In genomic region chr2:240933966-240934700, GRCh38 we compare ENCODE assay signal across 20 cellular contexts. TPM values are rescaled to one million over a fixed set of nuclear protein-coding genes. Genes with fewer than 3 reads are reported as not detected.
A peak's percentile ranks its signal among the peaks of the same experiment; 100 is the strongest.
DNase-seq lines count a peak whose midpoint lies in the region; ATAC-seq and TF ChIP-seq lines count a peak whose summit lies in the region.
"Had no signal": no experiment of that assay in that cellular context is flagged by ENCODE, and none has a peak within 500 bp of the region (broad histone marks: within the 10 kb centered on the region; RNA-seq: fewer than 3 reads in every experiment).

No MANE protein-coding gene starts in this region.

- H3K36me3 Mint-ChIP-seq in T-helper 17 cell (ENCODE audit: low read depth) = no peaks in the 10 kb centered on the region
- H3K36me3 Mint-ChIP-seq: immature natural killer cell had no signal

- no peak overlapping the region for H3K27ac Mint-ChIP-seq in T-helper 17 cell
- H3K27ac Mint-ChIP-seq: immature natural killer cell; T-helper 1 cell treated with Interleukin-12 subunit alpha and Interleukin-12 subunit beta and Interleukin-4 antibody, amounts not matched to agents 30 μg/mL and 1 μg/mL, for 36 hours had no signal

- DNase-seq in Right ventricle myocardium inferior (ENCODE audit: missing footprints) = peak; percentile 47
- DNase-seq in left cardiac atrium = no peak
- DNase-seq in Right ventricle myocardium superior = peak; percentile 53
- peak; percentile 5 for DNase-seq in omental fat pad (ENCODE audit: low spot score)
- DNase-seq in GM19240 (ENCODE audit: insufficient read length, low spot score) = no peak
- no peak for DNase-seq in T-helper 17 cell
- no peak for DNase-seq in SKM-1 (lab: John Stamatoyannopoulos, UW; ENCODE audit: unreplicated experiment)
- DNase-seq in COLO829 (ENCODE audit: low spot score) = no peak
- DNase-seq: activated CD4-positive, alpha-beta T cell treated with anti-CD3 and anti-CD28 coated beads for 1 hour; activated T-cell treated with anti-CD3 and anti-CD28 coated beads, Interleukin-2, amount 50 U/mL, for 1 hour; immature natural killer cell; midbrain; NCI-H1694 treated with DMSO at 0.1 percent for 48 hours; NCI-H524 treated with DMSO at 0.1 percent for 48 hours; stimulated activated CD4-positive, alpha-beta T cell treated with anti-CD3 and anti-CD28 coated beads, Interleukin-15, amount 100 ng/mL, for 24 hours had no signal

- H3K27me3 Mint-ChIP-seq in T-helper 17 cell = peaks cover 10% of the 10 kb centered on the region

- intact Hi-C loops in Right ventricle myocardium inferior (cut with DNase I) (no loop called here), left cardiac atrium (cut with DNase I) (no loop called here), Right ventricle myocardium superior (cut with DNase I) (no loop called here)

- no peaks in the 10 kb centered on the region for H3K4me1 Mint-ChIP-seq in T-helper 17 cell
- H3K4me1 Mint-ChIP-seq: central memory CD8-positive, alpha-beta T cell; immature natural killer cell had no signal

- TF ChIP-seq CTCF in omental fat pad (IDR thresholded peaks at IDR 0.05) = no peak

- ATAC-seq in Right ventricle myocardium inferior (no peak), left cardiac atrium (no peak), Right ventricle myocardium superior (ENCODE audit: poor library complexity) (no peak), omental fat pad (ENCODE audit: low FRiP score) (no peak), T-helper 17 cell (no peak)
- ATAC-seq: gastroesophageal sphincter had no signal

- H3K4me3 Mint-ChIP-seq in T-helper 17 cell = no peak overlapping the region
- H3K4me3 Mint-ChIP-seq: central memory CD8-positive, alpha-beta T cell; immature natural killer cell; T-helper 1 cell treated with Interleukin-12 subunit alpha and Interleukin-12 subunit beta and Interleukin-4 antibody, amounts not matched to agents 30 μg/mL and 1 μg/mL, for 36 hours had no signal

- H3K9me3 ChIP-seq in T-helper 17 cell (ENCODE audit: control insufficient read depth, low read length, poor library complexity, severe bottlenecking) = no peaks in the 10 kb centered on the region

RNA-seq across cellular contexts. Expression of gene CROCC2, which starts 28.0 kb away (rescaled TPM):
- not detected for total RNA-seq in Right ventricle myocardium inferior
- total RNA-seq in left cardiac atrium = not detected
- not detected for total RNA-seq in Right ventricle myocardium superior
- under 1 TPM in 2 of 4 donors, not detected in 2; 0.06 to 0.12 TPM for total RNA-seq in omental fat pad
- total RNA-seq in T-helper 17 cell = not detected
- total RNA-seq: endothelial cell of umbilical vein, gastroesophageal sphincter, thoracic aorta had no signal

RNA-seq across cellular contexts. Expression of gene MAB21L4, which starts 38.2 kb away (rescaled TPM):
- total RNA-seq in Right ventricle myocardium inferior = not detected
- not detected for total RNA-seq in left cardiac atrium
- not detected for total RNA-seq in Right ventricle myocardium superior
- not detected for total RNA-seq in omental fat pad
- total RNA-seq in T-helper 17 cell = not detected
- total RNA-seq: endothelial cell of umbilical vein, thoracic aorta had no signal

Comparison
In these comparisons a context has a peak if more than half of its experiments do, and no peak if none do; other contexts are left out.
1. DNase-seq: peak in Right ventricle myocardium inferior (single experiment), Right ventricle myocardium superior (single experiment) and omental fat pad (single experiment); none in left cardiac atrium (single experiment), GM19240 (single experiment), T-helper 17 cell (0 of 3), SKM-1 (single experiment) and COLO829 (single experiment).